Comparison of ENCODE assay signal across 29 cellular contexts in the genomic region with DNA sequence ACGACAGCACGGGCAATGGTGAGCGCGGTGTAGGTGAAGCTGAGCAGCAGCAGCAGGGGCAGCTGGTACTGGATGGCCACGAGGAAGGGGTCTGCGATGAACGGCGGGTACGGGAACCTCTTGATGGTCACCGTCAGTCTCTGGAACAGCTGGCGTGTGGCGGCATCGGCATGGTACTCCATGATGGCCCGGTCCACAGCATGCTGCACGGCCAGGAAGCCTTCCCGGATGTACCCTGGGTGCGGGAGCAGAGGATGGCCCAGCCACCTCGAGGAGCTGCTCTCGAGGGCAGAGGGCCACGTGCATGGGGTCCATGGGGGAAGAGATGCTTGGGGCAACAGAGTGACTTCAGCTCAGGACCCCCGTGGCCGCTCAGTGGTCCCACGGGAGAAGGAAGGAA.
"Had no signal": no experiment of that assay in that cellular context is flagged by ENCODE, and none has a peak within 500 bp of the region (broad histone marks: within the 10 kb centered on the region; RNA-seq: fewer than 3 reads in every experiment).

No MANE protein-coding gene starts in this region.

- DNase-seq: activated B cell treated with CpG ODN at 0.5 μM for 24 hours; activated CD4-positive, alpha-beta T cell treated with anti-CD3 and anti-CD28 coated beads for 48 hours; activated CD4-positive, alpha-beta T cell treated with anti-CD3 and anti-CD28 coated beads, Interleukin-2, amount 50 U/mL, for 1 hour; activated CD4-positive, alpha-beta T cell treated with anti-CD3 and anti-CD28 coated beads, Interleukin-2, amount 50 U/mL, for 48 hours; activated CD8-positive, alpha-beta memory T cell treated with anti-CD3 and anti-CD28 coated beads for 24 hours; activated CD8-positive, alpha-beta T cell treated with anti-CD3 and anti-CD28 coated beads for 36 hours; activated effector memory CD4-positive, alpha-beta T cell treated with anti-CD3 and anti-CD28 coated beads, Interleukin-2, amount 50 U/mL, for 16 hours; activated naive CD4-positive, alpha-beta T cell; activated naive CD4-positive, alpha-beta T cell treated with anti-CD3 and anti-CD28 coated beads, Interleukin-2, amount 10 ng/mL, durations not matched to agents 7 days and 5 days; activated naive CD8-positive, alpha-beta T cell treated with anti-CD3 and anti-CD28 coated beads, Interleukin-2, amount 10 ng/mL, durations not matched to agents 7 days and 5 days; activated T-cell treated with anti-CD3 and anti-CD28 coated beads, Interleukin-2, amount 50 U/mL, for 48 hours; brain microvascular endothelial cell; dorsolateral prefrontal cortex; effector memory CD4-positive, alpha-beta T cell; endodermal cell; foreskin keratinocyte; gastrocnemius medialis; glutamatergic neuron; T-helper 1 cell; T-helper 17 cell; T1000; WERI-Rb-1 had no signal

- H3K36me3 ChIP-seq: brain microvascular endothelial cell had no signal

- H3K9me3 ChIP-seq: gastrocnemius medialis, heart left ventricle had no signal

- H3K27ac ChIP-seq: brain microvascular endothelial cell, coronary artery, dorsolateral prefrontal cortex, foreskin keratinocyte, gastrocnemius medialis, heart left ventricle, WERI-Rb-1 had no signal

- H3K4me1 ChIP-seq: foreskin keratinocyte, gastrocnemius medialis, heart left ventricle had no signal

- H3K27me3 ChIP-seq: brain microvascular endothelial cell, dorsolateral prefrontal cortex, gastrocnemius medialis, heart left ventricle had no signal

- H3K4me3 ChIP-seq: coronary artery, dorsolateral prefrontal cortex, gastrocnemius medialis, heart left ventricle had no signal

- FAIRE-seq: astrocyte, bronchial epithelial cell had no signal

- ATAC-seq: activated CD4-positive, CD25-positive, alpha-beta regulatory T cell treated with anti-CD3 and anti-CD28 coated beads, Interleukin-2, amount 50 U/mL, for 24 hours; activated CD8-positive, alpha-beta T cell treated with anti-CD3 and anti-CD28 coated beads for 36 hours; activated naive CD4-positive, alpha-beta T cell treated with anti-CD3 and anti-CD28 coated beads, Interleukin-2, amount 50 U/mL, for 72 hours; esophagus mucosa; foreskin keratinocyte; gastrocnemius medialis; heart left ventricle; T-helper 17 cell had no signal
